Comparison of ENCODE assay signal across 27 cellular contexts in the genomic region with DNA sequence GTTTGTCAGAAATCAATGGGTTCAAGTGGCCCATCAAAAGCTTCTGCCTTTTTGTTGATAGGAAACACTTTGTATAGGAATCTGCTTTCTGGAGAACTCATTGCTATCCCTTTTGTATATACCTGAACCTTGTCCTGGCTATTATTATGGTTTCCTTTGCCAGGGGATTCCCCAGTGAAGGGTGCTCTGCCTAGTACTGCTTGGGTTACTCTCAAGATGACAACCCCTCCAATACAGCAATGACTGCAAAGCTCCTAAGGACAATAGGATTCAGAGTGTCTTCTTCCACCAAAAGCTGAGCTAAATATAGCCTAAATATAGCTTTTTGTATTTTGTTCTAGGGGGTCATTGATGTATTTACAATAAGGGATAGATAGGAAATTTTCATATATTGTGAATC. TPM values are rescaled to one million over a fixed set of nuclear protein-coding genes. Genes with fewer than 3 reads are reported as not detected.
DNase-seq lines count a peak whose midpoint lies in the region; ATAC-seq and TF ChIP-seq lines count a peak whose summit lies in the region.
"Had no signal": no experiment of that assay in that cellular context is flagged by ENCODE, and none has a peak within 500 bp of the region (broad histone marks: within the 10 kb centered on the region; RNA-seq: fewer than 3 reads in every experiment).

No MANE protein-coding gene starts in this region.

- no peaks in the 10 kb centered on the region for H3K27me3 Mint-ChIP-seq in stimulated activated naive CD8-positive, alpha-beta T cell treated with anti-CD3 and anti-CD28 coated beads, Interleukin-15, amount 100 ng/mL, for 72 hours

- H3K27ac Mint-ChIP-seq in stimulated activated naive CD8-positive, alpha-beta T cell treated with anti-CD3 and anti-CD28 coated beads, Interleukin-15, amount 100 ng/mL, for 72 hours = no peak overlapping the region
- H3K27ac Mint-ChIP-seq: nephron progenitor cell, WTC11 had no signal

- intact Hi-C loops in HCT116 (cut with micrococcal nuclease) = no loop called here

- RAD21 ChIA-PET in HCT116 (lab: Charles Lee; ENCODE audit: low non-redundant PET in 1 of 2, low total read pairs in 2 of 2, uncharacterized antibody in 2 of 2, unreplicated experiment in 2 of 2) = no interaction called here

- H3K79me2 ChIP-seq in HCT116 (ENCODE audit: insufficient read depth, low read length) = no peaks in the 10 kb centered on the region

- peak overlapping the region; percentile 55 for H2AFZ ChIP-seq in HCT116 (ENCODE audit: low read depth, low read length, poor library complexity, severe bottlenecking)

- H3K4me1 ChIP-seq in HCT116 (ENCODE audit: control insufficient read depth in 1 of 2, insufficient read depth in 2 of 2, low read length in 2 of 2) (peaks cover 12 to 16% of the 10 kb centered on the region in 2 experiments; a peak in 3 of 4 replicates), right atrium auricular region (peaks cover 0 to 9% of the 10 kb centered on the region in 2 donors)
- H3K4me1 ChIP-seq: adrenal gland, right lobe of liver had no signal

- no peaks in the 10 kb centered on the region for H3K9me3 ChIP-seq in HCT116 (ENCODE audit: control insufficient read depth in 1 of 2, insufficient read depth in 1 of 2, low read depth in 1 of 2, low read length in 2 of 2)
- no peaks in the 10 kb centered on the region for H3K9me3 ChIP-seq in right atrium auricular region
- H3K9me3 ChIP-seq: adrenal gland, esophagus muscularis mucosa, MG63, mucosa of descending colon, right lobe of liver had no signal

- TF ChIP-seq POLR2A in HCT116 (IDR thresholded peaks at IDR 0.05; ENCODE audit: borderline replicate concordance, extremely low read depth, insufficient read depth, insufficient read length) = no peak

- TF ChIP-seq RAD21 in HCT116 (IDR thresholded peaks at IDR 0.05; ENCODE audit: low read depth) = no peak

- peaks cover under 1 to 2% of the 10 kb centered on the region in 2 donors for H3K9me3 Mint-ChIP-seq in stimulated activated naive CD8-positive, alpha-beta T cell treated with anti-CD3 and anti-CD28 coated beads, Interleukin-15, amount 100 ng/mL, for 72 hours
- H3K9me3 Mint-ChIP-seq: nephron progenitor cell had no signal

- H3K27me3 ChIP-seq in HCT116 (ENCODE audit: insufficient read depth, low read length) = no peaks in the 10 kb centered on the region
- no peaks in the 10 kb centered on the region for H3K27me3 ChIP-seq in right atrium auricular region
- H3K27me3 ChIP-seq: adrenal gland, brain microvascular endothelial cell, esophagus muscularis mucosa, MG63, right lobe of liver had no signal

- H3K27ac ChIP-seq in HCT116 (ENCODE audit: low read depth, low read length) (no peak overlapping the region), right atrium auricular region (no peak overlapping the region)
- H3K27ac ChIP-seq: adrenal gland, brain microvascular endothelial cell, esophagus muscularis mucosa, right lobe of liver had no signal

- no peak overlapping the region for H3K4me3 ChIP-seq in HCT116 (replicated peaks in 1 of 2; ENCODE audit: low read depth in 1 of 2, low read length in 2 of 2)
- H3K4me3 ChIP-seq in right atrium auricular region = no peak overlapping the region
- H3K4me3 ChIP-seq: adrenal gland, esophagus muscularis mucosa, MG63, mucosa of descending colon, right lobe of liver had no signal

- H3K36me3 ChIP-seq in HCT116 (ENCODE audit: control insufficient read depth in 1 of 2, insufficient read depth in 2 of 2, low read length in 2 of 2) = no peaks in the 10 kb centered on the region
- no peaks in the 10 kb centered on the region for H3K36me3 ChIP-seq in right atrium auricular region
- H3K36me3 ChIP-seq: adrenal gland, brain microvascular endothelial cell, esophagus muscularis mucosa, MG63, right lobe of liver had no signal

- no peak overlapping the region for H3K4me2 ChIP-seq in HCT116 (ENCODE audit: low read length)

- DNase-seq in stimulated activated naive CD8-positive, alpha-beta T cell treated with anti-CD3 and anti-CD28 coated beads, Interleukin-15, amount 100 ng/mL, for 72 hours = no peak
- DNase-seq in stimulated activated naive CD8-positive, alpha-beta T cell treated with anti-CD3 and anti-CD28 coated beads, Interleukin-15, Interleukin-2, amounts not matched to agents 100 U/mL and 50 U/mL, for 24 hours = no peak
- no peak for DNase-seq in HCT116 (ENCODE audit: low read depth, low spot score)
- no peak for DNase-seq in omental fat pad (ENCODE audit: low spot score)
- no peak for DNase-seq in right atrium auricular region (ENCODE audit: low spot score)
- no peak for DNase-seq in NCI-H526 treated with DMSO at 0.1 percent for 48 hours (lab: John Stamatoyannopoulos, UW)
- no peak for DNase-seq in Ammon's horn (ENCODE audit: low spot score)
- DNase-seq: ACHN; activated CD4-positive, alpha-beta T cell treated with anti-CD3 and anti-CD28 coated beads, Interleukin-2, amount 50 U/mL, for 48 hours; activated CD8-positive, alpha-beta memory T cell treated with anti-CD3 and anti-CD28 coated beads, Interleukin-2, amount 50 U/mL, for 48 hours; activated effector memory CD4-positive, alpha-beta T cell treated with anti-CD3 and anti-CD28 coated beads, Interleukin-2, amount 50 U/mL, for 16 hours; adrenal gland; brain microvascular endothelial cell; C1 segment of cervical spinal cord; Calu3; HCEC 1CT; MG63; mucosa of descending colon; NCI-H1436; NCI-H2171; NCI-H526; nephron progenitor cell; right lobe of liver had no signal

- H3K4me3 Mint-ChIP-seq in stimulated activated naive CD8-positive, alpha-beta T cell treated with anti-CD3 and anti-CD28 coated beads, Interleukin-15, amount 100 ng/mL, for 72 hours = no peak overlapping the region
- H3K4me3 Mint-ChIP-seq: nephron progenitor cell, WTC11 had no signal

- CTCF ChIA-PET in HCT116 (lab: Charles Lee) = no interaction called here

- H3K4me1 Mint-ChIP-seq in stimulated activated naive CD8-positive, alpha-beta T cell treated with anti-CD3 and anti-CD28 coated beads, Interleukin-15, amount 100 ng/mL, for 72 hours = peaks cover 18% of the 10 kb centered on the region

- POLR2A ChIA-PET in HCT116 (lab: Charles Lee) = no interaction called here

- peak; percentile 91 for ATAC-seq in stimulated activated naive CD8-positive, alpha-beta T cell treated with anti-CD3 and anti-CD28 coated beads, Interleukin-15, amount 100 ng/mL, for 72 hours
- ATAC-seq in stimulated activated naive CD8-positive, alpha-beta T cell treated with anti-CD3 and anti-CD28 coated beads, Interleukin-15, Interleukin-2, amounts not matched to agents 100 U/mL and 50 U/mL, for 24 hours = no peak
- no peak for ATAC-seq in HCT116
- peak; percentile 52 for ATAC-seq in HG03442 (IDR thresholded peaks at IDR 0.05; ENCODE audit: unreplicated experiment)
- ATAC-seq in omental fat pad (ENCODE audit: low FRiP score) = no peak
- ATAC-seq: mucosa of descending colon, right lobe of liver, SK-N-SH treated with all-trans-retinoic acid at 6 μM for 48 hours, WTC11 had no signal

- no TSS peak for BruUV-seq in HCT116 (replicated peaks; lab: Mats Ljungman, UMichigan)

- no peak overlapping the region for H3K9ac ChIP-seq in HCT116 (ENCODE audit: low read length)

- no peak for TF ChIP-seq CTCF in HCT116 (IDR thresholded peaks at IDR 0.05 in 2 of 3, conservative IDR thresholded peaks at IDR 0.05 in 1 of 3; ENCODE audit: borderline replicate concordance in 1 of 3, insufficient read depth in 1 of 3, low read depth in 2 of 3, low read length in 2 of 3)
- TF ChIP-seq CTCF in omental fat pad (IDR thresholded peaks at IDR 0.05) = no peak
- TF ChIP-seq CTCF in right atrium auricular region (IDR thresholded peaks at IDR 0.05) = no peak

- no peaks in the 10 kb centered on the region for H4K20me1 ChIP-seq in HCT116 (ENCODE audit: insufficient read depth)

- H3K9me2 ChIP-seq in HCT116 (ENCODE audit: insufficient read depth) = no peaks in the 10 kb centered on the region

TF ChIP-seq in HCT116, 20 proteins besides CTCF, POLR2A, EP300 and RAD21:
- TF ChIP-seq POLR2AphosphoS5 (IDR thresholded peaks at IDR 0.05; ENCODE audit: low read depth, low read length) (no peak), ZFX (IDR thresholded peaks at IDR 0.05) (no peak), EZH2 (IDR thresholded peaks at IDR 0.05) (no peak), EGR1 (IDR thresholded peaks at IDR 0.05; ENCODE audit: low read depth) (no peak), CBX3 (IDR thresholded peaks at IDR 0.05; ENCODE audit: low read depth) (no peak), TCF7L2 (IDR thresholded peaks at IDR 0.05; ENCODE audit: borderline replicate concordance, extremely low read depth, insufficient read depth, insufficient read length) (no peak), ELF1 (IDR thresholded peaks at IDR 0.05; ENCODE audit: borderline replicate concordance, low read depth) (no peak), SP1 (IDR thresholded peaks at IDR 0.05; ENCODE audit: low read depth) (no peak), SRF (IDR thresholded peaks at IDR 0.05; ENCODE audit: low read depth) (no peak), YY1 (IDR thresholded peaks at IDR 0.05; ENCODE audit: extremely low read depth, insufficient replicate concordance, low read depth, low read length) (no peak)

RNA-seq across cellular contexts. Expression of a gene that starts 54.0 kb away (rescaled TPM):
- total RNA-seq in HCT116 (2021; ENCODE audit: unreplicated experiment) (34.2 TPM), omental fat pad (10 to 100 TPM; 16.2 to 32.6 (median 20.9) TPM), right atrium auricular region (10 to 100 TPM; 24.5 to 36.4 TPM)
- 15.9 and 16.6 TPM in 2 replicates for polyA plus RNA-seq in HCT116 (2012)

Comparison
In these comparisons a context has a peak if more than half of its experiments do, and no peak if none do; other contexts are left out.
1. ATAC-seq: peak in stimulated activated naive CD8-positive, alpha-beta T cell treated with anti-CD3 and anti-CD28 coated beads, Interleukin-15, amount 100 ng/mL, for 72 hours (single experiment) and HG03442 (single experiment); none in stimulated activated naive CD8-positive, alpha-beta T cell treated with anti-CD3 and anti-CD28 coated beads, Interleukin-15, Interleukin-2, amounts not matched to agents 100 U/mL and 50 U/mL, for 24 hours (single experiment), HCT116 (single experiment) and omental fat pad (single experiment).